Comparison of ENCODE assay signal across 3 cellular contexts in genomic region chr6:92275150-92275549, GRCh38.
"Had no signal": no experiment of that assay in that cellular context is flagged by ENCODE, and none has a peak within 500 bp of the region (broad histone marks: within the 10 kb centered on the region; RNA-seq: fewer than 3 reads in every experiment).

No MANE protein-coding gene starts in this region.

- DNase-seq: GDM1, GF-D8 had no signal

- H3K4me3 ChIP-seq: GM12878 had no signal
